Comparison of ENCODE assay signal across 9 cellular contexts in the genomic region with DNA sequence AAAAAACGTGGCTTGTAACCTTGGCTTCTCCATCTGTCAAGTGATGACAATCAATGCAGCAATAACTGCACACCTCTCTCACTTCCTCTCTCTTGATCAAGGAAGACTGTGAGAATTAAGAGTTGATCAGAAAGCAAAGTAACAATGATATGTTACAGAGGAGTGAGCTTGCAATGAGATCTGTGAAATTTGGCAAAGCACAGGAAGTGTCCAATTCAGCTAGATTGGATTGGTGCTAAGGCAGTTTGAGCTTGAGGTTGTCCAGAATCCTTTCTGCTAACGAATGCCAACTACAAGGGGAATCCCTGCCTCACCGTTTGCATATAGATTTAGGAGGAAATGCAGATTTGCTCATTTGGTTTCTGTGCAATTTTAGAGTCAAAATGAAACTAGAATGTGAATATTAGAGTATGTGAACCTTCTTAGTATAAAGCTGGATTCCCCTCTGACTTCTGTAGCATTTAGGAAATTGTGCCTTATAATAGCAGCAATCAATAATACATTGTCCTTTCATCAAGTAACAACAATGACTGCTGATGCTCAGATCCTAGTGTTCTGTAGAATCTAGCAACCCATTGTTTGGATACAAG.
DNase-seq lines count a peak whose midpoint lies in the region; ATAC-seq and TF ChIP-seq lines count a peak whose summit lies in the region.
"Had no signal": no experiment of that assay in that cellular context is flagged by ENCODE, and none has a peak within 500 bp of the region (broad histone marks: within the 10 kb centered on the region; RNA-seq: fewer than 3 reads in every experiment).

No MANE protein-coding gene starts in this region.

- intact Hi-C loops in Caco-2 (cut with micrococcal nuclease; ENCODE audit: unreplicated experiment) (no loop called here), body of pancreas (cut with DNase I) (loop anchor here (10.0 kb wide), 1 partner anchor 122 kb away; no protein-coding TSS in a partner anchor)

- CTCF ChIA-PET in T-cell (lab: Charles Lee): interaction anchor here in 1 of 2 donors (0.5 to 1.2 kb wide), 4 partner anchors 13 to 369 kb away, joined by 4 to 9 read pairs (median 6); no protein-coding TSS in a partner anchor
- CTCF ChIA-PET in Caco-2 (lab: Charles Lee): no interaction called here

- no peak overlapping the region for H3K27ac ChIP-seq in body of pancreas
- H3K27ac ChIP-seq: VCaP had no signal

- H3K36me3 ChIP-seq in Caco-2 (ENCODE audit: control insufficient read depth, insufficient read depth, low read length) (no peaks in the 10 kb centered on the region), body of pancreas (replicated peaks in 1 of 2; ENCODE audit: insufficient read depth in 1 of 2, low read depth in 2 of 2) (no peaks in the 10 kb centered on the region)

- DNase-seq in activated CD8-positive, alpha-beta memory T cell treated with anti-CD3 and anti-CD28 coated beads, Interleukin-2, amount 50 U/mL, for 24 hours (ENCODE audit: extremely low read depth): peak; percentile 9
- no peak for DNase-seq in activated CD8-positive, alpha-beta memory T cell treated with anti-CD3 and anti-CD28 coated beads, Interleukin-2, amount 50 U/mL, for 48 hours
- DNase-seq in T-cell (no peak), AG08395 (ENCODE audit: low spot score) (no peak), Caco-2 (no peak), body of pancreas (no peak)

- H3K4me1 Mint-ChIP-seq in T-cell (peaks cover 47 to 52% (median 49%) of the 10 kb centered on the region in 3 donors), Caco-2 (ENCODE audit: low read depth, unreplicated experiment) (no peaks in the 10 kb centered on the region)
- peaks cover 48% of the 10 kb centered on the region for H3K4me1 Mint-ChIP-seq in stimulated activated memory B cell treated with anti-CD40 and anti-IgM and Interleukin-4, amounts not matched to agents 10 μg/mL and 1 μg/mL and 100 μg/mL, for 72 hours

- peak; percentile 57 for ATAC-seq in HG02763 (IDR thresholded peaks at IDR 0.05; ENCODE audit: unreplicated experiment)
- peak in 2 of 4 experiments; percentile 4 to 20 for ATAC-seq in T-cell (replicated peaks in 1 of 4)
- peak; percentile 77 for ATAC-seq in stimulated activated memory B cell treated with anti-CD40 and anti-IgM and Interleukin-4, amounts not matched to agents 10 μg/mL and 1 μg/mL and 100 μg/mL, for 72 hours
- no peak for ATAC-seq in body of pancreas

- H3K4me1 ChIP-seq in Caco-2 (no peaks in the 10 kb centered on the region), body of pancreas (no peaks in the 10 kb centered on the region)

- H3K27me3 ChIP-seq in Caco-2 (replicated peaks; ENCODE audit: control insufficient read depth, insufficient read depth, low read length): no peaks in the 10 kb centered on the region
- H3K27me3 ChIP-seq in body of pancreas: no peaks in the 10 kb centered on the region

- 18 to 23% methylated on average over 3 of the region's 3 CpGs for WGBS in body of pancreas, 2 donors

- H3K36me3 Mint-ChIP-seq in T-cell: peaks cover 3% of the 10 kb centered on the region
- H3K36me3 Mint-ChIP-seq in stimulated activated memory B cell treated with anti-CD40 and anti-IgM and Interleukin-4, amounts not matched to agents 10 μg/mL and 1 μg/mL and 100 μg/mL, for 72 hours: peaks cover 11% of the 10 kb centered on the region
- no peaks in the 10 kb centered on the region for H3K36me3 Mint-ChIP-seq in Caco-2 (ENCODE audit: insufficient read depth, unreplicated experiment)

- peak overlapping the region in 1 of 3 donors; percentile 24 for H3K4me3 Mint-ChIP-seq in T-cell
- peak overlapping the region; percentile 10 for H3K4me3 Mint-ChIP-seq in stimulated activated memory B cell treated with anti-CD40 and anti-IgM and Interleukin-4, amounts not matched to agents 10 μg/mL and 1 μg/mL and 100 μg/mL, for 72 hours
- no peak overlapping the region for H3K4me3 Mint-ChIP-seq in Caco-2 (ENCODE audit: unreplicated experiment)

- H3K27me3 Mint-ChIP-seq in T-cell (no peaks in the 10 kb centered on the region), Caco-2 (ENCODE audit: insufficient read depth, unreplicated experiment) (no peaks in the 10 kb centered on the region)
- H3K27me3 Mint-ChIP-seq in stimulated activated memory B cell treated with anti-CD40 and anti-IgM and Interleukin-4, amounts not matched to agents 10 μg/mL and 1 μg/mL and 100 μg/mL, for 72 hours: no peaks in the 10 kb centered on the region

- H3K9me3 ChIP-seq in Caco-2: peaks cover 4% of the 10 kb centered on the region; the same call in 1 of the 2 replicates
- H3K9me3 ChIP-seq in body of pancreas: no peaks in the 10 kb centered on the region

- H3K4me3 ChIP-seq in Caco-2 (ENCODE audit: low read depth, low read length): no peak overlapping the region
- H3K4me3 ChIP-seq in body of pancreas: no peak overlapping the region

- H3K9me3 Mint-ChIP-seq in T-cell: peaks cover 6 to 11% (median 9%) of the 10 kb centered on the region in 3 donors
- H3K9me3 Mint-ChIP-seq in stimulated activated memory B cell treated with anti-CD40 and anti-IgM and Interleukin-4, amounts not matched to agents 10 μg/mL and 1 μg/mL and 100 μg/mL, for 72 hours: peaks cover 17% of the 10 kb centered on the region
- H3K9me3 Mint-ChIP-seq in Caco-2 (ENCODE audit: unreplicated experiment): peaks cover 11% of the 10 kb centered on the region

- H3K27ac Mint-ChIP-seq in T-cell: peak overlapping the region; percentile 62 to 78
- H3K27ac Mint-ChIP-seq in stimulated activated memory B cell treated with anti-CD40 and anti-IgM and Interleukin-4, amounts not matched to agents 10 μg/mL and 1 μg/mL and 100 μg/mL, for 72 hours: peak overlapping the region; percentile 74
- H3K27ac Mint-ChIP-seq in Caco-2 (ENCODE audit: unreplicated experiment): no peak overlapping the region

- POLR2A ChIA-PET in T-cell (lab: Charles Lee) (no interaction called here), Caco-2 (lab: Charles Lee) (no interaction called here)

- BruUV-seq in Caco-2 (replicated peaks; lab: Mats Ljungman, UMichigan): no TSS peak

- TF ChIP-seq POLR2A in body of pancreas (IDR thresholded peaks at IDR 0.05): no peak

- no peak for TF ChIP-seq CTCF in Caco-2 (IDR thresholded peaks at IDR 0.05; ENCODE audit: insufficient read depth in 1 of 2, low read depth in 1 of 2, low read length in 1 of 2, severe bottlenecking in 1 of 2, unreplicated experiment in 1 of 2)
- no peak for TF ChIP-seq CTCF in body of pancreas (IDR thresholded peaks at IDR 0.05)
